7 cellular contexts compared by ENCODE assay signal in the genomic region with DNA sequence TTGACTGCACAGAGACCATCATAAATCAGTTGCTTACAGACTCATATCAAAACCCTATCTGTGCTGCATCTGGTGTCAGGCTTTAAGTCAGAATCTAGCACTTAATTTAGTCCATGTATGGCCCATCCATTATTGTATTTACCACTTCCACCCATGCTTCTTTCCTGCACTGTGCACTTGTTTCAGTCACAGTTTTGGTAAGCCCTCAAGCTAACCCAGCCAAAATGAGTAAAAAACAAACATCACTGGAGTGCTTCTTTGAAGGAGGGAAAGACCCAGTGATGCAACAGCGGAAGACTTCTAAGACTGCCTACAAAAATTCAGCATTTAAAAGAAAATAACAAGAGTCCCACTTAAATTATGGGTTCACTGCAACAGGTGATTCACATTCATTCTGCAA.
"Had no signal": no experiment of that assay in that cellular context is flagged by ENCODE, and none has a peak within 500 bp of the region (broad histone marks: within the 10 kb centered on the region; RNA-seq: fewer than 3 reads in every experiment).

No MANE protein-coding gene starts in this region.

- DNase-seq: H9, HCEC 1CT, HFFc6, KBM-7 had no signal

- H3K4me1 Mint-ChIP-seq: IgD-negative memory B cell had no signal

- H3K4me3 Mint-ChIP-seq: GM23338, H9, HFFc6, IgD-negative memory B cell had no signal

- H3K4me3 ChIP-seq: GM23338 had no signal

- H3K36me3 Mint-ChIP-seq: IgD-negative memory B cell had no signal

- ATAC-seq: GM23338, HepG2 had no signal

- H3K27me3 Mint-ChIP-seq: IgD-negative memory B cell had no signal

- H3K27ac Mint-ChIP-seq: GM23338, H9, HFFc6, IgD-negative memory B cell had no signal
